Comparison of ENCODE assay signal across 9 cellular contexts in genomic region chr12:75488553-75488952, GRCh38. TPM values are rescaled to one million over a fixed set of nuclear protein-coding genes. Genes with fewer than 3 reads are reported as not detected.
A peak's percentile ranks its signal among the peaks of the same experiment; 100 is the strongest.
DNase-seq lines count a peak whose midpoint lies in the region; ATAC-seq and TF ChIP-seq lines count a peak whose summit lies in the region.
"Had no signal": no experiment of that assay in that cellular context is flagged by ENCODE, and none has a peak within 500 bp of the region (broad histone marks: within the 10 kb centered on the region; RNA-seq: fewer than 3 reads in every experiment).

No MANE protein-coding gene starts in this region.

- no peaks in the 10 kb centered on the region for H3K27me3 Mint-ChIP-seq in CD14-positive monocyte (ENCODE audit: low read depth in 3 of 3)
- H3K27me3 Mint-ChIP-seq in effector memory CD8-positive, alpha-beta T cell, result no peaks in the 10 kb centered on the region
- H3K27me3 Mint-ChIP-seq: IgD-negative memory B cell had no signal

- peaks cover 61% of the 10 kb centered on the region for H3K4me1 Mint-ChIP-seq in CD14-positive monocyte
- H3K4me1 Mint-ChIP-seq in effector memory CD8-positive, alpha-beta T cell (ENCODE audit: low read depth in 2 of 2), result peaks cover 39 to 65% of the 10 kb centered on the region in 2 donors

- H3K9me3 Mint-ChIP-seq in CD14-positive monocyte, result no peaks in the 10 kb centered on the region
- no peaks in the 10 kb centered on the region for H3K9me3 Mint-ChIP-seq in effector memory CD8-positive, alpha-beta T cell
- H3K9me3 Mint-ChIP-seq: IgD-negative memory B cell had no signal

- H3K4me3 Mint-ChIP-seq in CD14-positive monocyte, result no peak overlapping the region
- H3K4me3 Mint-ChIP-seq in effector memory CD8-positive, alpha-beta T cell, result no peak overlapping the region
- H3K4me3 Mint-ChIP-seq: IgD-negative memory B cell had no signal

- peaks cover 65% of the 10 kb centered on the region for H3K4me1 ChIP-seq in osteoblast (ENCODE audit: insufficient read depth, low read length)

- peak overlapping the region; percentile 9 for H3K27ac ChIP-seq in osteoblast (ENCODE audit: low read depth, low read length)

- no peak overlapping the region for H3K4me3 ChIP-seq in osteoblast (ENCODE audit: insufficient read depth, low read length)

- H3K9me3 ChIP-seq in osteoblast (ENCODE audit: low read depth, low read length), result no peaks in the 10 kb centered on the region

- peaks cover 80% of the 10 kb centered on the region for H3K79me2 ChIP-seq in osteoblast (ENCODE audit: insufficient read depth, low read length)

- H3K36me3 ChIP-seq in osteoblast (ENCODE audit: insufficient read depth, low read length), result peaks cover 82% of the 10 kb centered on the region

- peak overlapping the region; percentile 49 for H3K4me2 ChIP-seq in osteoblast (ENCODE audit: insufficient read depth, low read length)

- ATAC-seq in GM19438 (IDR thresholded peaks at IDR 0.05; ENCODE audit: low read depth, unreplicated experiment) (peak; percentile 57), HG03097 (IDR thresholded peaks at IDR 0.05; ENCODE audit: low FRiP score, unreplicated experiment) (no peak)
- ATAC-seq in effector memory CD8-positive, alpha-beta T cell (replicated peaks), result peak; percentile 49

- DNase-seq in CD14-positive monocyte (ENCODE audit: low spot score) (no peak), MV-4-11 (lab: John Stamatoyannopoulos, UW) (peak; percentile 56), osteoblast (ENCODE audit: insufficient read length, low spot score, missing footprints) (peak; percentile 57), NCI-H2081 treated with DMSO at 0.1 percent for 48 hours (lab: John Stamatoyannopoulos, UW) (no peak), globus pallidus (ENCODE audit: low spot score) (no peak)
- no peak for DNase-seq in effector memory CD8-positive, alpha-beta T cell

- H3K27me3 ChIP-seq in osteoblast (ENCODE audit: insufficient read depth, low read length), result no peaks in the 10 kb centered on the region

- H3K36me3 Mint-ChIP-seq in CD14-positive monocyte, result peaks cover 76 to 91% of the 10 kb centered on the region in 2 donors
- peaks cover 65% of the 10 kb centered on the region for H3K36me3 Mint-ChIP-seq in effector memory CD8-positive, alpha-beta T cell (ENCODE audit: insufficient read depth)

- peaks cover 5% of the 10 kb centered on the region for H4K20me1 ChIP-seq in osteoblast (ENCODE audit: insufficient read depth, low read length)

- intact Hi-C loops in CD14-positive monocyte (cut with micrococcal nuclease), result loop anchor here (5.0 to 10.0 kb wide), 3 partner anchors 46 to 546 kb away; partner anchors contain the start of genes CAPS2 (in 2 of the 2), GLIPR1L1 (in 2 of the 2) and PHLDA1 (in 1 of the 2)

- H2AFZ ChIP-seq in osteoblast (ENCODE audit: low read length), result no peak overlapping the region

- TF ChIP-seq CTCF in CD14-positive monocyte (IDR thresholded peaks at IDR 0.05) (peak; percentile 60), osteoblast (IDR thresholded peaks at IDR 0.05; ENCODE audit: extremely low read depth, low read depth, low read length) (peak; percentile 62)

- H3K27ac Mint-ChIP-seq in CD14-positive monocyte, result peak overlapping the region in 2 of 7 donors; percentile 13 to 46
- H3K27ac Mint-ChIP-seq in effector memory CD8-positive, alpha-beta T cell, result peak overlapping the region; percentile 38 to 76

RNA-seq across cellular contexts. Expression of gene GLIPR1, which starts 8.0 kb away (rescaled TPM):
- 100 to 1,000 TPM; 687 to 794 TPM for polyA plus RNA-seq in CD14-positive monocyte
- total RNA-seq in osteoblast, result 83.2 and 89.3 TPM in 2 replicates

RNA-seq across cellular contexts. Expression of gene KRR1, which starts 22.9 kb away (rescaled TPM):
- 10 to 100 TPM in 1 of 2 donors, 1 to 10 TPM in 1; 9.0 to 14.4 TPM for polyA plus RNA-seq in CD14-positive monocyte
- total RNA-seq in osteoblast, result 37.4 and 45.6 TPM in 2 replicates

Comparison
In these comparisons a context has a peak if more than half of its experiments do, and no peak if none do; other contexts are left out.
1. DNase-seq: peak in MV-4-11 (single experiment) and osteoblast (single experiment); none in CD14-positive monocyte (single experiment), effector memory CD8-positive, alpha-beta T cell (0 of 3), NCI-H2081 treated with DMSO at 0.1 percent for 48 hours (single experiment) and globus pallidus (single experiment).